Comparison of ENCODE assay signal across 10 cellular contexts in genomic region chr5:56686337-56687198, GRCh38.
A peak's percentile ranks its signal among the peaks of the same experiment; 100 is the strongest.
DNase-seq lines count a peak whose midpoint lies in the region; ATAC-seq lines count a peak whose summit lies in the region.
"Had no signal": no experiment of that assay in that cellular context is flagged by ENCODE, and none has a peak within 500 bp of the region (broad histone marks: within the 10 kb centered on the region; RNA-seq: fewer than 3 reads in every experiment).

No MANE protein-coding gene starts in this region.

- no peaks in the 10 kb centered on the region for H3K9me3 Mint-ChIP-seq in effector memory CD8-positive, alpha-beta T cell

- H3K27me3 Mint-ChIP-seq in effector memory CD8-positive, alpha-beta T cell: peaks cover 25 to 28% of the 10 kb centered on the region in 2 donors

- ATAC-seq in GM18502 (IDR thresholded peaks at IDR 0.05; ENCODE audit: poor library complexity, unreplicated experiment) (peak; percentile 64), GM21526 (IDR thresholded peaks at IDR 0.05; ENCODE audit: low FRiP score, unreplicated experiment) (peak; percentile 57), HG03439 (IDR thresholded peaks at IDR 0.05; ENCODE audit: unreplicated experiment) (peak; percentile 76), HG03108 (IDR thresholded peaks at IDR 0.05; ENCODE audit: unreplicated experiment) (no peak), esophagus mucosa (no peak)
- ATAC-seq in effector memory CD8-positive, alpha-beta T cell (replicated peaks): peak; percentile 31

- H3K27ac Mint-ChIP-seq in effector memory CD8-positive, alpha-beta T cell: no peak overlapping the region

- no peaks in the 10 kb centered on the region for H3K36me3 Mint-ChIP-seq in effector memory CD8-positive, alpha-beta T cell (ENCODE audit: insufficient read depth)

- no peak overlapping the region for H3K4me3 Mint-ChIP-seq in effector memory CD8-positive, alpha-beta T cell

- DNase-seq in effector memory CD8-positive, alpha-beta T cell: no peak
- DNase-seq in iPS-NIHi7 (ENCODE audit: extremely low spot score): no peak
- DNase-seq in NCI-H345 (lab: John Stamatoyannopoulos, UW): no peak
- DNase-seq: dermis blood vessel endothelial cell, NCI-H82 had no signal

- peaks cover 0 to 3% of the 10 kb centered on the region in 2 donors for H3K4me1 Mint-ChIP-seq in effector memory CD8-positive, alpha-beta T cell (ENCODE audit: low read depth in 2 of 2)

Comparison
In these comparisons a context has a peak if more than half of its experiments do, and no peak if none do; other contexts are left out.
1. ATAC-seq: peak in GM18502 (single experiment), GM21526 (single experiment), HG03439 (single experiment) and effector memory CD8-positive, alpha-beta T cell (single experiment); none in HG03108 (single experiment) and esophagus mucosa (single experiment).